In the genomic region with DNA sequence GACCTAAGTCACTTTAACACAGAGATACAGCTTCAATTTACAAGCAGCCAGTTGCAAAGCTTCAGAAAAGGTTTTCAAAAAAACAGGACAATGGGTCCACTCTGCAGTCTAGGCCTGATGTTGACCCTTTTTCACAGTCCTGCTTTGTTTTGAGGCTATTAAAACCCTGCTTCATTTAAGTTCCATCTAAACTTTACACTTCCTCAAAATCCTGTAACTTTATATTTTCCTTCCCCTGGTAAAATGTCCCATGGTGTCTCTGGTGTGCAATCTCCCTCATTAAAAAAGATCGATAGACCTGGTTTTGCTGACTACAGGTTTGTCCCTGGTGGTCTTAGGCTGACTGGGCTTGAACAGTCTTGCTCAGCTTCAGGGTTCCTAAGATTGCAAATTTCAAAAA, we compare ENCODE assay signal across 8 cellular contexts. TPM values are rescaled to one million over a fixed set of nuclear protein-coding genes. Genes with fewer than 3 reads are reported as not detected.
DNase-seq lines count a peak whose midpoint lies in the region; ATAC-seq, FAIRE-seq and TF ChIP-seq lines count a peak whose summit lies in the region.

No MANE protein-coding gene starts in this region.

- CTCF ChIA-PET in BJ (lab: Yijun Ruan, JAX): no interaction called here

- peak overlapping the region; percentile 88 for H3K4me2 ChIP-seq in Loucy (ENCODE audit: low read depth, low read length, poor library complexity, severe bottlenecking)

- H3K36me3 ChIP-seq in BJ (ENCODE audit: control insufficient read depth, insufficient read depth, low read length): no peaks in the 10 kb centered on the region; the same call in 1 of the 2 replicates
- no peaks in the 10 kb centered on the region for H3K36me3 ChIP-seq in Loucy (ENCODE audit: insufficient read depth, low read length)
- H3K36me3 ChIP-seq in duodenal mucosa (ENCODE audit: control insufficient read depth in 1 of 2, insufficient read depth in 2 of 2, low read length in 2 of 2): no peaks in the 10 kb centered on the region

- no peaks in the 10 kb centered on the region for H3F3A ChIP-seq in Loucy (ENCODE audit: low read depth)

- in situ Hi-C loops in G401 (cut with HindIII; ENCODE audit: low sequenced_read_pairs): no loop called here

- no peaks in the 10 kb centered on the region for H3K9me3 ChIP-seq in Loucy (ENCODE audit: insufficient read depth, low read depth, low read length)
- no peaks in the 10 kb centered on the region for H3K9me3 ChIP-seq in duodenal mucosa (ENCODE audit: control insufficient read depth in 1 of 2, low read length in 2 of 2)

- H3K36me3 Mint-ChIP-seq in nephron progenitor cell (ENCODE audit: low read depth): no peaks in the 10 kb centered on the region

- H3K9ac ChIP-seq in Loucy (ENCODE audit: low read depth, low read length, poor library complexity, severe bottlenecking) (peak overlapping the region; percentile 84), duodenal mucosa (ENCODE audit: low read depth in 1 of 2, low read length in 2 of 2) (peak overlapping the region; percentile 87 to 89)

- POLR2A ChIA-PET in BJ (lab: Charles Lee): no interaction called here

- no peak overlapping the region for H3K27ac Mint-ChIP-seq in nephron progenitor cell

- H3K4me1 Mint-ChIP-seq in nephron progenitor cell: peaks cover 36% of the 10 kb centered on the region

- H3K4me3 Mint-ChIP-seq in nephron progenitor cell: peak overlapping the region; percentile 93

- no peak for TF ChIP-seq CTCF in BJ (IDR thresholded peaks at IDR 0.05; ENCODE audit: insufficient read depth, low read depth, low read length)
- no peak for TF ChIP-seq CTCF in Loucy (conservative IDR thresholded peaks at IDR 0.05; ENCODE audit: low read length)
- TF ChIP-seq CTCF in nephron progenitor cell (IDR thresholded peaks at IDR 0.05): no peak

- H3K4me3 ChIP-seq in BJ (ENCODE audit: low read depth, low read length): peak overlapping the region; percentile 56
- H3K4me3 ChIP-seq in Loucy (ENCODE audit: low read length, poor library complexity, severe bottlenecking): peak overlapping the region; percentile 76
- peak overlapping the region; percentile 81 to 88 for H3K4me3 ChIP-seq in duodenal mucosa (ENCODE audit: low read depth in 1 of 2, low read length in 2 of 2)

- no peak for FAIRE-seq in GM12892 (lab: Jason Lieb, UNC)

- DNase-seq in BJ (ENCODE audit: low read depth) (no peak), nephron progenitor cell (no peak), G401 (ENCODE audit: low spot score) (no peak), GM12892 (ENCODE audit: insufficient read length) (no peak)

- H3K27ac ChIP-seq in duodenal mucosa (ENCODE audit: low read depth, low read length): no peak overlapping the region

- no peaks in the 10 kb centered on the region for H3K79me2 ChIP-seq in Loucy (ENCODE audit: insufficient read depth, low read length)

- peaks cover 21% of the 10 kb centered on the region for H3K4me1 ChIP-seq in Loucy (ENCODE audit: insufficient read depth, low read length, poor library complexity, severe bottlenecking)
- H3K4me1 ChIP-seq in duodenal mucosa (ENCODE audit: control insufficient read depth in 1 of 2, insufficient read depth in 2 of 2, low read length in 2 of 2): peaks cover 17 to 22% of the 10 kb centered on the region in 2 donors

- no peaks in the 10 kb centered on the region for H3K27me3 ChIP-seq in BJ (ENCODE audit: control insufficient read depth, insufficient read depth, low read length)
- H3K27me3 ChIP-seq in Loucy (ENCODE audit: insufficient read depth, low read length, poor library complexity, severe bottlenecking): no peaks in the 10 kb centered on the region
- no peaks in the 10 kb centered on the region for H3K27me3 ChIP-seq in duodenal mucosa (ENCODE audit: control insufficient read depth in 1 of 2, insufficient read depth in 2 of 2, low read length in 2 of 2)

- H2AFZ ChIP-seq in Loucy (ENCODE audit: low read length): peak overlapping the region; percentile 91; the same call in 1 of the 2 replicates

- H3K9me2 ChIP-seq in Loucy (replicated peaks; ENCODE audit: low read depth, low read length): no peaks in the 10 kb centered on the region

- TF ChIP-seq POLR2A in GM12892 (IDR thresholded peaks at IDR 0.05; ENCODE audit: low read depth, low read length): no peak

- H3K9me3 Mint-ChIP-seq in nephron progenitor cell: no peaks in the 10 kb centered on the region

- H4K20me1 ChIP-seq in Loucy (ENCODE audit: insufficient read depth, low read length, poor library complexity, severe bottlenecking): no peaks in the 10 kb centered on the region

- H3K27me3 Mint-ChIP-seq in nephron progenitor cell (ENCODE audit: low read depth, poor library complexity): peaks cover 6% of the 10 kb centered on the region

- ATAC-seq in HG03095 (IDR thresholded peaks at IDR 0.05; ENCODE audit: unreplicated experiment) (no peak), GM19351 (IDR thresholded peaks at IDR 0.05; ENCODE audit: unreplicated experiment) (no peak)

RNA-seq across cellular contexts. Expression of a gene that starts 5.1 kb away (rescaled TPM):
- 437 and 635 TPM in 2 replicates for polyA plus RNA-seq in BJ (2011; rRNA removed)
- 334 and 373 TPM in 2 replicates for polyA minus RNA-seq in BJ (2011; rRNA and poly(A)+ RNA removed)
- total RNA-seq in G401 (2014; rRNA removed; shearing (Covaris generic)): 174 and 244 TPM in 2 replicates
- polyA plus RNA-seq in GM12892 (2012; ENCODE audit: missing spikeins): 2,366 TPM

RNA-seq across cellular contexts. Expression of a gene that starts 24.9 kb away (rescaled TPM):
- polyA plus RNA-seq in BJ (2011; rRNA removed): 3.0 and 4.3 TPM in 2 replicates
- 7.7 and 8.2 TPM in 2 replicates for polyA minus RNA-seq in BJ (2011; rRNA and poly(A)+ RNA removed)
- total RNA-seq in G401 (2014; rRNA removed; shearing (Covaris generic)): 5.4 and 7.8 TPM in 2 replicates
- 4.2 TPM for polyA plus RNA-seq in GM12892 (2012; ENCODE audit: missing spikeins)

RNA-seq across cellular contexts. Expression of a gene that starts 53.8 kb away (rescaled TPM):
- 0.27 and 0.37 TPM in 2 replicates for polyA plus RNA-seq in BJ (2011; rRNA removed)
- polyA minus RNA-seq in BJ (2011; rRNA and poly(A)+ RNA removed): 0.36 and 0.38 TPM in 2 replicates
- 5.4 and 10.0 TPM in 2 replicates for total RNA-seq in G401 (2014; rRNA removed; shearing (Covaris generic))
- 3.2 TPM for polyA plus RNA-seq in GM12892 (2012; ENCODE audit: missing spikeins)
